Comparison of ENCODE assay signal across 18 cellular contexts in genomic region chr2:8248623-8248957, GRCh38.
DNase-seq lines count a peak whose midpoint lies in the region; ATAC-seq and TF ChIP-seq lines count a peak whose summit lies in the region.
"Had no signal": no experiment of that assay in that cellular context is flagged by ENCODE, and none has a peak within 500 bp of the region (broad histone marks: within the 10 kb centered on the region; RNA-seq: fewer than 3 reads in every experiment).

No MANE protein-coding gene starts in this region.

- peak; percentile 40 for ATAC-seq in Right ventricle myocardium superior (ENCODE audit: poor library complexity)
- peak in 1 of 4 donors; percentile 20 for ATAC-seq in right lobe of liver
- ATAC-seq: activated CD8-positive, alpha-beta T cell treated with anti-CD3 and anti-CD28 coated beads for 36 hours; Panc1 had no signal

- DNase-seq in Right ventricle myocardium superior (no peak), cardiac septum (ENCODE audit: low spot score) (no peak), coronary artery (ENCODE audit: low spot score) (no peak), right lobe of liver (no peak), tibial nerve (ENCODE audit: low spot score in 2 of 2) (no peak), GOT3 (lab: John Stamatoyannopoulos, UW) (no peak), dermis blood vessel endothelial cell (no peak)
- no peak for DNase-seq in central memory CD4-positive, alpha-beta T cell
- DNase-seq: activated CD8-positive, alpha-beta T cell treated with anti-CD3 and anti-CD28 coated beads for 36 hours; colonic mucosa; erythroblast; islet precursor cell; MV-4-11; retina; stimulated activated CD4-positive, alpha-beta T cell treated with anti-CD3 and anti-CD28 coated beads, Interleukin-4, amount 100 ng/mL, for 1 hour had no signal

- TF ChIP-seq POLR2A in right lobe of liver (IDR thresholded peaks at IDR 0.05) (no peak), tibial nerve (IDR thresholded peaks at IDR 0.05) (no peak)

- peak overlapping the region; percentile 64 for H3K4me3 ChIP-seq in coronary artery
- H3K4me3 ChIP-seq in right lobe of liver = no peak overlapping the region
- peak overlapping the region in 1 of 4 donors; percentile 15 for H3K4me3 ChIP-seq in tibial nerve
- H3K4me3 ChIP-seq: BLaER1 treated with 17β-estradiol and CSF1 and Interleukin-3, amounts not matched to agents 10 nM and 100 nM; colonic mucosa had no signal

- intact Hi-C loops in Right ventricle myocardium superior (cut with DNase I) = no loop called here
- intact Hi-C loops in cardiac septum (cut with DNase I) = no loop called here
- intact Hi-C loops in right lobe of liver (cut with DNase I) = no loop called here

- H3K9me3 ChIP-seq in right lobe of liver (no peaks in the 10 kb centered on the region), tibial nerve (no peaks in the 10 kb centered on the region)
- H3K9me3 ChIP-seq: colonic mucosa had no signal

- no peak for TF ChIP-seq CTCF in coronary artery (IDR thresholded peaks at IDR 0.05)
- no peak for TF ChIP-seq CTCF in right lobe of liver (IDR thresholded peaks at IDR 0.05)
- TF ChIP-seq CTCF in tibial nerve (IDR thresholded peaks at IDR 0.05) = no peak

- TF ChIP-seq EP300 in tibial nerve (IDR thresholded peaks at IDR 0.05) = no peak

- H3K4me1 ChIP-seq in right lobe of liver = peaks cover 0 to 8% (median 3%) of the 10 kb centered on the region in 4 donors
- H3K4me1 ChIP-seq in tibial nerve = peaks cover 0 to 28% (median 12%) of the 10 kb centered on the region in 4 donors
- H3K4me1 ChIP-seq: colonic mucosa had no signal

- H3K27me3 ChIP-seq in right lobe of liver (no peaks in the 10 kb centered on the region), tibial nerve (no peaks in the 10 kb centered on the region)
- H3K27me3 ChIP-seq: BLaER1 treated with 17β-estradiol and CSF1 and Interleukin-3, amounts not matched to agents 10 nM and 100 nM; colonic mucosa had no signal

- 46% methylated on average over 2 of the region's 2 CpGs for WGBS in right lobe of liver (ENCODE audit: insufficient coverage, low coverage, low lambda C conversion rate, missing lambda C conversion rate)
- WGBS in tibial nerve, 2 donors = 28 to 33% methylated on average over 2 of the region's 2 CpGs

- peak overlapping the region; percentile 87 to 96 for H3K27ac ChIP-seq in coronary artery
- H3K27ac ChIP-seq in right lobe of liver = peak overlapping the region; percentile 59 to 78 (median 59)
- peak overlapping the region in 3 of 4 donors; percentile 21 to 79 (median 77) for H3K27ac ChIP-seq in tibial nerve
- H3K27ac ChIP-seq: 22Rv1, colonic mucosa had no signal

- H3K36me3 ChIP-seq in right lobe of liver (no peaks in the 10 kb centered on the region), tibial nerve (no peaks in the 10 kb centered on the region)
- H3K36me3 ChIP-seq: colonic mucosa had no signal
